8 cellular contexts compared by ENCODE assay signal in the genomic region with DNA sequence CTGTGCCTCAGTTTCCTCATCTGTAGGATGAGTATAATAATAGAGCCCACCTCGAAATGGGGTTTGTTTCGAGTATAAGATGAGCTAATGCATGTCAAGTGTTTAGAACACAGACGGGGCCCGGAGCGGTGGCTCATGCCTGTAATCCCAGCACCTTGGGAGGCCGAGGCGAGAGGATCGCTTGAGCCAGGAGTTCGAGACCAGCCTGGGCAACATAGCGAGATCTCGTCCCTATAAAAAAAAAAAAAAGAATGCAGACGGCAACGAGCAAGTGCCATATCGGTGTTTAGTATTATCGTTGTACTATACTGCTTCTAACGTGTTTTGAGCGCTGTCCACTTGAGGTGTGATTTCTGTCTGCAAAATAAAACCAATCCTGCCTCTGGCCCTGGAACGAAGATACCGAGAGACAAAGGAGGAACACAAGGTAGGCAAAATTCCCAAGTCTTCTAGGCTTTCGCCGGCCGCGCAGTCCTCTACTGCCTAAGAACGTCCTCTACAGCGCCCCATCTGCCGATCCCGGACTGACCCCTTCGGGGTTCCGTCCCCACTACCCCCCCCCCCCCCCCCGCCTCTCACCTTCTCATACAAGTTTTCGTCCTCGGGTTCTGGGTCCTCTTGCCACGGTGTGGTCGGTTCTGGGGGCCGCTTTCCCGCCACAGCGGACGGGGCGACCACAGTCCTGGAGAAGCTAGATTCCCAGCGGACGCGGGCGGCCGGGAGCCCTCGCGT. TPM values are rescaled to one million over a fixed set of nuclear protein-coding genes. Genes with fewer than 3 reads are reported as not detected.
A peak's percentile ranks its signal among the peaks of the same experiment; 100 is the strongest.
DNase-seq lines count a peak whose midpoint lies in the region; ATAC-seq, FAIRE-seq and TF ChIP-seq lines count a peak whose summit lies in the region.

No MANE protein-coding gene starts in this region.

- H3K36me3 ChIP-seq in endothelial cell of umbilical vein (ENCODE audit: control insufficient read depth in 2 of 2, extremely low read depth in 1 of 2, insufficient read depth in 2 of 2, low read length in 2 of 2) (peaks cover 0 to 7% of the 10 kb centered on the region in 2 experiments), mesodermal cell (ENCODE audit: control insufficient read depth, insufficient read depth, low read length) (peaks cover 21% of the 10 kb centered on the region), tibial artery (peaks cover 0 to 19% (median 0%) of the 10 kb centered on the region in 3 donors)

- H3K27me3 ChIP-seq in endothelial cell of umbilical vein (ENCODE audit: control insufficient read depth in 2 of 2, insufficient read depth in 2 of 2, low read length in 2 of 2): no peaks in the 10 kb centered on the region
- H3K27me3 ChIP-seq in tibial artery: no peaks in the 10 kb centered on the region

- H3K4me1 ChIP-seq in endothelial cell of umbilical vein (ENCODE audit: control insufficient read depth, extremely low read depth, insufficient read depth, low read length) (peaks cover 15% of the 10 kb centered on the region), mesodermal cell (ENCODE audit: control insufficient read depth, insufficient read depth, low read length, poor library complexity, severe bottlenecking) (no peaks in the 10 kb centered on the region), tibial artery (peaks cover 0 to 33% (median 11%) of the 10 kb centered on the region in 4 donors)

- H3K27ac ChIP-seq in C4-2B (peak overlapping the region; percentile 92), endothelial cell of umbilical vein (ENCODE audit: insufficient read depth, low read depth, low read length) (peak overlapping the region; percentile 58), mesodermal cell (ENCODE audit: low read depth, low read length, severe bottlenecking) (peak overlapping the region; percentile 95), tibial artery (peak overlapping the region; percentile 93 to 99)

- WGBS in mesodermal cell (ENCODE audit: insufficient coverage in 2 of 2), 2 experiments: 0 to 23% methylated on average over 5 to 8 of the region's 46 CpGs

- H3K4me2 ChIP-seq in endothelial cell of umbilical vein (ENCODE audit: insufficient read depth, low read length): peak overlapping the region; percentile 78

- TF ChIP-seq POLR2A in endothelial cell of umbilical vein (IDR thresholded peaks at IDR 0.05; ENCODE audit: low read depth, low read length): no peak

- ATAC-seq in GM18867 (IDR thresholded peaks at IDR 0.05; ENCODE audit: unreplicated experiment) (peak; percentile 7), HG03432 (IDR thresholded peaks at IDR 0.05; ENCODE audit: unreplicated experiment) (peak; percentile 19)

- intact Hi-C loops in endothelial cell of umbilical vein (cut with micrococcal nuclease): no loop called here
- intact Hi-C loops in tibial artery (cut with DNase I; ENCODE audit: low total_unique reads): no loop called here

- H4K20me1 ChIP-seq in endothelial cell of umbilical vein (replicated peaks; ENCODE audit: control insufficient read depth, extremely low read depth, insufficient read depth, low read length): no peaks in the 10 kb centered on the region

- TF ChIP-seq CTCF in C4-2B (conservative IDR thresholded peaks at IDR 0.05) (no peak), endothelial cell of umbilical vein (IDR thresholded peaks at IDR 0.05; ENCODE audit: extremely low read depth in 1 of 2, insufficient read depth in 1 of 2, low read depth in 1 of 2, low read length in 2 of 2) (peak in 1 of 2 donors; percentile 3), tibial artery (IDR thresholded peaks at IDR 0.05) (no peak)

- no peaks in the 10 kb centered on the region for H3K9me1 ChIP-seq in endothelial cell of umbilical vein (replicated peaks; ENCODE audit: control insufficient read depth, extremely low read depth, insufficient read depth, low read length)

- DNase-seq in SW480 (ENCODE audit: low spot score) (peak; percentile 50), endothelial cell of umbilical vein (ENCODE audit: low read depth, low spot score) (no peak), tibial artery (no peak)
- no peak for DNase-seq in stimulated activated CD4-positive, alpha-beta T cell treated with anti-CD3 and anti-CD28 coated beads, Interleukin-2, amount 100 ng/mL, for 48 hours

- peak; percentile 73 for FAIRE-seq in endothelial cell of umbilical vein (lab: Jason Lieb, UNC)

- TSS peak; percentile 61 for BruUV-seq in endothelial cell of umbilical vein (replicated peaks; lab: Mats Ljungman, UMichigan)

- no peaks in the 10 kb centered on the region for H3K9me3 ChIP-seq in endothelial cell of umbilical vein (replicated peaks; ENCODE audit: control insufficient read depth, insufficient read depth, low read length)
- no peaks in the 10 kb centered on the region for H3K9me3 ChIP-seq in mesodermal cell (ENCODE audit: control insufficient read depth, low read length)
- H3K9me3 ChIP-seq in tibial artery: no peaks in the 10 kb centered on the region

- CTCF ChIA-PET in endothelial cell of umbilical vein (lab: Charles Lee): interaction anchor here (1.0 to 1.3 kb wide), 3 partner anchors 9 to 74 kb away, joined by 4 to 11 read pairs (median 5); no protein-coding TSS in a partner anchor

- peak overlapping the region; percentile 51 for H2AFZ ChIP-seq in endothelial cell of umbilical vein (ENCODE audit: low read depth, low read length)

- H3K4me3 ChIP-seq in endothelial cell of umbilical vein (replicated peaks in 1 of 3; ENCODE audit: insufficient read depth in 1 of 3, low read depth in 1 of 3, low read length in 3 of 3) (peak overlapping the region; percentile 79 to 98 (median 86)), mesodermal cell (ENCODE audit: extremely low read depth, insufficient read depth, low read length, poor library complexity, severe bottlenecking) (peak overlapping the region; percentile 60), tibial artery (peak overlapping the region; percentile 83 to 85)

- peak overlapping the region; percentile 86 for H3K9ac ChIP-seq in endothelial cell of umbilical vein (replicated peaks; ENCODE audit: extremely low read depth, insufficient read depth, low read length)

- dilution Hi-C loops in endothelial cell of umbilical vein (cut with MboI; ENCODE audit: extremely low pct_ligation_motif_present, low sequenced_read_pairs): no loop called here

- POLR2A ChIA-PET in endothelial cell of umbilical vein (lab: Charles Lee): interaction anchor here (1.6 kb wide), 1 partner anchor 9 kb away, joined by 4 read pairs; no protein-coding TSS in a partner anchor

- peaks cover 50% of the 10 kb centered on the region for H3K79me2 ChIP-seq in endothelial cell of umbilical vein (ENCODE audit: control insufficient read depth, insufficient read depth, low read length)

TF ChIP-seq in endothelial cell of umbilical vein, 7 proteins besides CTCF, POLR2A, EP300 and RAD21:
- TF ChIP-seq FOS (IDR thresholded peaks at IDR 0.05; ENCODE audit: borderline replicate concordance, insufficient read depth, low read length): no peak
- TF ChIP-seq, protein P1, sequence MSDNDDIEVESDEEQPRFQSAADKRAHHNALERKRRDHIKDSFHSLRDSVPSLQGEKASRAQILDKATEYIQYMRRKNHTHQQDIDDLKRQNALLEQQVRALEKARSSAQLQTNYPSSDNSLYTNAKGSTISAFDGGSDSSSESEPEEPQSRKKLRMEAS (IDR thresholded peaks at IDR 0.05; ENCODE audit: insufficient read depth, insufficient read length): no peak
- TF ChIP-seq JUN (IDR thresholded peaks at IDR 0.05; ENCODE audit: borderline replicate concordance, insufficient read depth, insufficient read length, low read depth): no peak
- TF ChIP-seq POLR2AphosphoS5 (IDR thresholded peaks at IDR 0.05; ENCODE audit: insufficient read depth, low read depth, low read length): no peak
- no peak for TF ChIP-seq GATA2 (IDR thresholded peaks at IDR 0.05; ENCODE audit: insufficient read depth, insufficient read length, low read depth, low read length)
- no peak for TF ChIP-seq MYC (IDR thresholded peaks at IDR 0.05; ENCODE audit: low read depth, low read length)
- no peak for TF ChIP-seq EZH2 (IDR thresholded peaks at IDR 0.05; ENCODE audit: borderline replicate concordance, low read depth, low read length, severe bottlenecking)
TF ChIP-seq in endothelial cell of umbilical vein: peak in this region for 0.

RNA-seq across cellular contexts. Expression of gene NDUFB11, which starts 0.4 kb away (rescaled TPM):
- total RNA-seq in endothelial cell of umbilical vein: 65.2 and 79.8 TPM in 2 replicates
- 88.0 and 110 TPM in 2 replicates for polyA plus RNA-seq in endothelial cell of umbilical vein
- polyA plus RNA-seq in endothelial cell of umbilical vein (2011; cell fraction: cytosol; rRNA removed): 71.6 and 73.6 TPM in 2 replicates
- polyA plus RNA-seq in endothelial cell of umbilical vein (2011; cell fraction: nucleus; rRNA removed): 19.5 and 26.8 TPM in 2 replicates
- 49.1 and 77.0 TPM in 2 replicates for polyA plus RNA-seq in endothelial cell of umbilical vein (2012)
- 39.8 and 42.4 TPM in 2 replicates for polyA minus RNA-seq in endothelial cell of umbilical vein
- 154 TPM for polyA minus RNA-seq in endothelial cell of umbilical vein (2011; cell fraction: cytosol; rRNA and poly(A)+ RNA removed)
- 5.5 and 6.3 TPM in 2 replicates for polyA minus RNA-seq in endothelial cell of umbilical vein (2011; cell fraction: nucleus; rRNA and poly(A)+ RNA removed)
- polyA plus RNA-seq in mesodermal cell (2013, experiment 1 of 2): 106 TPM
- 92.0 TPM for polyA plus RNA-seq in mesodermal cell (2013, experiment 2 of 2)

RNA-seq across cellular contexts. Expression of gene RBM10, which starts 1.0 kb away (rescaled TPM):
- total RNA-seq in endothelial cell of umbilical vein: 49.6 and 51.5 TPM in 2 replicates
- 37.3 and 38.2 TPM in 2 replicates for polyA plus RNA-seq in endothelial cell of umbilical vein
- 34.6 and 38.1 TPM in 2 replicates for polyA plus RNA-seq in endothelial cell of umbilical vein (2011; cell fraction: cytosol; rRNA removed)
- 57.3 and 60.5 TPM in 2 replicates for polyA plus RNA-seq in endothelial cell of umbilical vein (2011; cell fraction: nucleus; rRNA removed)
- polyA plus RNA-seq in endothelial cell of umbilical vein (2012): 29.9 and 31.9 TPM in 2 replicates
- polyA minus RNA-seq in endothelial cell of umbilical vein: 27.3 and 34.4 TPM in 2 replicates
- polyA minus RNA-seq in endothelial cell of umbilical vein (2011; cell fraction: cytosol; rRNA and poly(A)+ RNA removed): 43.2 TPM
- polyA minus RNA-seq in endothelial cell of umbilical vein (2011; cell fraction: nucleus; rRNA and poly(A)+ RNA removed): 13.8 and 19.1 TPM in 2 replicates
- 54.0 TPM for polyA plus RNA-seq in mesodermal cell (2013, experiment 1 of 2)
- 44.6 TPM for polyA plus RNA-seq in mesodermal cell (2013, experiment 2 of 2)

RNA-seq across cellular contexts. Expression of gene UBA1, which starts 49.6 kb away (rescaled TPM):
- 236 and 237 TPM in 2 replicates for total RNA-seq in endothelial cell of umbilical vein
- polyA plus RNA-seq in endothelial cell of umbilical vein: 297 and 332 TPM in 2 replicates
- polyA plus RNA-seq in endothelial cell of umbilical vein (2011; cell fraction: cytosol; rRNA removed): 210 and 248 TPM in 2 replicates
- 286 and 313 TPM in 2 replicates for polyA plus RNA-seq in endothelial cell of umbilical vein (2011; cell fraction: nucleus; rRNA removed)
- 238 and 242 TPM in 2 replicates for polyA plus RNA-seq in endothelial cell of umbilical vein (2012)
- polyA minus RNA-seq in endothelial cell of umbilical vein: 304 and 332 TPM in 2 replicates
- 209 TPM for polyA minus RNA-seq in endothelial cell of umbilical vein (2011; cell fraction: cytosol; rRNA and poly(A)+ RNA removed)
- polyA minus RNA-seq in endothelial cell of umbilical vein (2011; cell fraction: nucleus; rRNA and poly(A)+ RNA removed): 90.1 and 104 TPM in 2 replicates
- polyA plus RNA-seq in mesodermal cell (2013, experiment 1 of 2): 247 TPM
- 210 TPM for polyA plus RNA-seq in mesodermal cell (2013, experiment 2 of 2)
